8 cellular contexts compared by ENCODE assay signal in the genomic region with DNA sequence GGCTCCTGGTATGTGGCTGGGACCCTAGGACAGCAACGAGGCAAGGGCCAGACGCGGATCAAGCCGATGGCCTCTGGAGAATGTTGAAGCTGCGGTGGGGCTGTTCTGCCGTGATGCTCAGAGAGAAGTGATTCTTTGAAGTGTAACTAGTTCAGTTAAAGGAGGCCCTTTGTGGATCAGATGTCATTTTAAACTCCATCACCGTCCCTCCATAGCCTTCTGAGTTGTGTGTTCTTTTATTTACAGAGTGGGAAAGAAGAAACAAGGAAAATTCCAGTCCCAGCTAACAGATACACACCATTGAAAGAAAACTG. TPM values are rescaled to one million over a fixed set of nuclear protein-coding genes. Genes with fewer than 3 reads are reported as not detected.
DNase-seq lines count a peak whose midpoint lies in the region; ATAC-seq and TF ChIP-seq lines count a peak whose summit lies in the region.

No MANE protein-coding gene starts in this region.

- intact Hi-C loops in right lobe of liver (cut with DNase I) (no loop called here), tibial artery (cut with DNase I; ENCODE audit: low total_unique reads) (no loop called here)

- 0% methylated on average over 7 of the region's 7 CpGs for WGBS in right lobe of liver (ENCODE audit: insufficient coverage, low coverage, low lambda C conversion rate, missing lambda C conversion rate)

- H3K36me3 ChIP-seq in right lobe of liver, result peaks cover 0 to 19% (median 2%) of the 10 kb centered on the region in 4 donors
- peaks cover 12 to 27% (median 20%) of the 10 kb centered on the region in 3 donors for H3K36me3 ChIP-seq in tibial artery

- no peaks in the 10 kb centered on the region for H3K9me3 ChIP-seq in right lobe of liver
- H3K9me3 ChIP-seq in tibial artery, result no peaks in the 10 kb centered on the region

- H3K27me3 Mint-ChIP-seq in activated CD8-positive, alpha-beta memory T cell treated with anti-CD3 and anti-CD28 coated beads, Interleukin-2, amount 10 ng/mL, durations not matched to agents 7 days and 5 days, result no peaks in the 10 kb centered on the region

- TF ChIP-seq POLR2A in right lobe of liver (IDR thresholded peaks at IDR 0.05), result no peak

- H3K4me1 ChIP-seq in right lobe of liver (peaks cover 0 to 23% (median 5%) of the 10 kb centered on the region in 4 donors), tibial artery (peaks cover 0 to 34% (median 29%) of the 10 kb centered on the region in 4 donors)

- CTCF ChIA-PET in activated CD8-positive, alpha-beta memory T cell treated with anti-CD3 and anti-CD28 coated beads, Interleukin-2, amount 10 ng/mL, durations not matched to agents 7 days and 5 days (lab: Charles Lee), result interaction anchor here (0.6 to 2.5 kb wide), 8 partner anchors 13 to 284 kb away, joined by 3 to 12 read pairs (median 3); no protein-coding TSS in a partner anchor

- ATAC-seq in activated CD8-positive, alpha-beta memory T cell treated with anti-CD3 and anti-CD28 coated beads, Interleukin-2, amount 10 ng/mL, durations not matched to agents 7 days and 5 days, result no peak
- ATAC-seq in right lobe of liver (no peak), GM21381 (IDR thresholded peaks at IDR 0.05; ENCODE audit: unreplicated experiment) (no peak)

- peak overlapping the region; percentile 98 for H3K27ac Mint-ChIP-seq in activated CD8-positive, alpha-beta memory T cell treated with anti-CD3 and anti-CD28 coated beads, Interleukin-2, amount 10 ng/mL, durations not matched to agents 7 days and 5 days

- TF ChIP-seq CTCF in right lobe of liver (IDR thresholded peaks at IDR 0.05), result no peak
- TF ChIP-seq CTCF in tibial artery (IDR thresholded peaks at IDR 0.05), result no peak
- TF ChIP-seq CTCF in GM20000 (IDR thresholded peaks at IDR 0.05; ENCODE audit: extremely low read depth, missing control alignments), result no peak

- peak overlapping the region; percentile 96 to 99 (median 97) for H3K4me3 ChIP-seq in right lobe of liver
- H3K4me3 ChIP-seq in tibial artery, result peak overlapping the region; percentile 82 to 96

- H3K27ac ChIP-seq in angular gyrus (ENCODE audit: low read depth, low read length), result peak overlapping the region; percentile 100
- peak overlapping the region; percentile 96 to 99 (median 97) for H3K27ac ChIP-seq in right lobe of liver
- peak overlapping the region; percentile 76 to 79 for H3K27ac ChIP-seq in tibial artery

- peaks cover 20% of the 10 kb centered on the region for H3K36me3 Mint-ChIP-seq in activated CD8-positive, alpha-beta memory T cell treated with anti-CD3 and anti-CD28 coated beads, Interleukin-2, amount 10 ng/mL, durations not matched to agents 7 days and 5 days

- DNase-seq in activated CD8-positive, alpha-beta memory T cell treated with anti-CD3 and anti-CD28 coated beads, Interleukin-2, amount 10 ng/mL, durations not matched to agents 7 days and 5 days, result no peak
- no peak for DNase-seq in activated CD8-positive, alpha-beta memory T cell treated with anti-CD3 and anti-CD28 coated beads, Interleukin-2, amount 50 U/mL, for 48 hours
- no peak for DNase-seq in right lobe of liver
- no peak for DNase-seq in tibial artery
- DNase-seq in GM20000 (ENCODE audit: low spot score), result no peak
- no peak for DNase-seq in SHP77 treated with DMSO at 0.1 percent for 48 hours (lab: John Stamatoyannopoulos, UW)

- peaks cover 36% of the 10 kb centered on the region for H3K4me1 Mint-ChIP-seq in activated CD8-positive, alpha-beta memory T cell treated with anti-CD3 and anti-CD28 coated beads, Interleukin-2, amount 10 ng/mL, durations not matched to agents 7 days and 5 days

- H3K4me3 Mint-ChIP-seq in activated CD8-positive, alpha-beta memory T cell treated with anti-CD3 and anti-CD28 coated beads, Interleukin-2, amount 10 ng/mL, durations not matched to agents 7 days and 5 days, result peak overlapping the region; percentile 92

- no peaks in the 10 kb centered on the region for H3K27me3 ChIP-seq in right lobe of liver
- no peaks in the 10 kb centered on the region for H3K27me3 ChIP-seq in tibial artery

- no peaks in the 10 kb centered on the region for H3K9me3 Mint-ChIP-seq in activated CD8-positive, alpha-beta memory T cell treated with anti-CD3 and anti-CD28 coated beads, Interleukin-2, amount 10 ng/mL, durations not matched to agents 7 days and 5 days (ENCODE audit: low read depth)

RNA-seq across cellular contexts. Expression of gene PNO1, which starts 0.4 kb away (rescaled TPM):
- total RNA-seq in activated CD8-positive, alpha-beta memory T cell treated with anti-CD3 and anti-CD28 coated beads, Interleukin-2, amount 10 ng/mL, durations not matched to agents 7 days and 5 days, result 10 to 100 TPM; 10.5 to 15.1 TPM
- 10 to 100 TPM in 1 of 6 experiments, 1 to 10 TPM in 5; 4.7 to 12.7 (median 7.8) TPM for total RNA-seq in right lobe of liver
